ENCODE assay signal across 1 cellular context in the genomic region with DNA sequence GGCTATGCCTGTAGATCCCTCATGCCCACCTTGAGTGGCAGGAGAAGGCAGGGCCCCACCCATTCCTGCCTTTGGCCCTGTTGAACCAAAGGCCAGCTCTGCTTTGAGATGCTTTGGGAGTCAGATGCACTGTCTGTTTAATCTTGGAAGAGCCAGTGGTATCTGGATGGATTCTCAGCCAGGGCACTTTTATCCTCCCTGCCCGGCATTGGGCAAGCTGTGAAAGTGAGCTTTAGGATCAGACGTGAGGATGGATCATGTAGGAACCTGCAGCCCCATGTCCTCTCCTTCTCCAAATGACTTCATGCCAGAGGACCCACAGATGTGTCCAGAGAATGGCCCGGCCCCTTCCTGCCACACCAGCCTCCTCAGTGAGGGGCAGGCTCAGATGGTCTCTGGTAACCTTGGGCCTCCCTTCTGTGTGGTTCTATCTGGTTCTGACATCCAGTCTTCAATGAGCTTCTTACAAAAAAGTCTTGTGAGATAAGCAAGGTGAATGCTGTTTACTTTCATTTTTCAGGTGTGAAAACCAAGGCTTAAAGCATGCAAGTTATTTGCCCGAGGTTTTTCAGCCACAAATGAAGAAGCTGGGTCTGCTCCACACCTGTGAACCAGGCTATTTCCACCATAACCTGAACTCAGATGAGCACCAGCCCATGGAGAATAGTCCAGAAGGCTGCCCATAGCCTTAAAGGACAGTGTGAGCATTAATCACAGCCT.
TF ChIP-seq lines count a peak whose summit lies in the region.

No MANE protein-coding gene starts in this region.

TF ChIP-seq in GM23338, 12 proteins besides CTCF, POLR2A, EP300 and RAD21 (continued from another document):
- TF ChIP-seq REST (IDR thresholded peaks at IDR 0.05; ENCODE audit: unreplicated experiment) = no peak
- TF ChIP-seq JUNB (IDR thresholded peaks at IDR 0.05; ENCODE audit: unreplicated experiment) = no peak
- TF ChIP-seq STAT1 (IDR thresholded peaks at IDR 0.05; ENCODE audit: unreplicated experiment) = no peak
